In genomic region chr20:47642118-47642517, GRCh38 we compare ENCODE assay signal across 17 cellular contexts.
A peak's percentile ranks its signal among the peaks of the same experiment; 100 is the strongest.
DNase-seq lines count a peak whose midpoint lies in the region; ATAC-seq and TF ChIP-seq lines count a peak whose summit lies in the region.
"Had no signal": no experiment of that assay in that cellular context is flagged by ENCODE, and none has a peak within 500 bp of the region (broad histone marks: within the 10 kb centered on the region; RNA-seq: fewer than 3 reads in every experiment).

No MANE protein-coding gene starts in this region.

- no peak overlapping the region for H3K23ac ChIP-seq in trophoblast cell (ENCODE audit: low read length)

- peaks cover 1% of the 10 kb centered on the region for H3K79me2 ChIP-seq in trophoblast cell (ENCODE audit: control insufficient read depth, insufficient read depth, low read length, poor library complexity)

- no peaks in the 10 kb centered on the region for H3K4me1 ChIP-seq in endodermal cell (ENCODE audit: control insufficient read depth, insufficient read depth, low read length)
- peaks cover 2% of the 10 kb centered on the region in 2 experiments for H3K4me1 ChIP-seq in trophoblast cell (ENCODE audit: control insufficient read depth in 1 of 2, insufficient read depth in 2 of 2, low read length in 2 of 2)

- H3K9me3 Mint-ChIP-seq in activated T-cell treated with anti-CD3 and anti-CD28 coated beads, Interleukin-2, amount 50 U/mL, for 24 hours = no peaks in the 10 kb centered on the region
- H3K9me3 Mint-ChIP-seq in endodermal cell (no peaks in the 10 kb centered on the region), osteocyte (ENCODE audit: unreplicated experiment) (no peaks in the 10 kb centered on the region)
- H3K9me3 Mint-ChIP-seq: CD4-positive, alpha-beta T cell; GM23338 had no signal

- H4K12ac ChIP-seq in trophoblast cell (ENCODE audit: low read depth, low read length) = no peak overlapping the region

- TF ChIP-seq CTCF in AG10803 (conservative IDR thresholded peaks at IDR 0.05; ENCODE audit: low read length) (no peak), endodermal cell (conservative IDR thresholded peaks at IDR 0.05) (no peak), osteocyte (IDR thresholded peaks at IDR 0.05) (no peak)

- H2AFZ ChIP-seq in trophoblast cell (ENCODE audit: insufficient read depth, low read length, poor library complexity) = no peak overlapping the region
- H2AFZ ChIP-seq: GM23338 had no signal

- no peak for ATAC-seq in GM21390 (IDR thresholded peaks at IDR 0.05; ENCODE audit: unreplicated experiment)
- ATAC-seq in esophagus mucosa = no peak
- ATAC-seq: GM23338 had no signal

- H3K9ac ChIP-seq in endodermal cell (ENCODE audit: extremely low read depth, low read length, poor library complexity, severe bottlenecking) (no peak overlapping the region), trophoblast cell (ENCODE audit: low read length) (no peak overlapping the region)

- no peak overlapping the region for H3K4me3 Mint-ChIP-seq in activated T-cell treated with anti-CD3 and anti-CD28 coated beads, Interleukin-2, amount 50 U/mL, for 24 hours
- no peak overlapping the region for H3K4me3 Mint-ChIP-seq in endodermal cell
- H3K4me3 Mint-ChIP-seq in osteocyte (ENCODE audit: unreplicated experiment) = no peak overlapping the region
- H3K4me3 Mint-ChIP-seq: B cell; CD4-positive, alpha-beta T cell; GM23338 had no signal

- H3K4me1 Mint-ChIP-seq in activated T-cell treated with anti-CD3 and anti-CD28 coated beads, Interleukin-2, amount 50 U/mL, for 24 hours (ENCODE audit: low read depth) = peaks cover 2% of the 10 kb centered on the region
- peaks cover 2% of the 10 kb centered on the region for H3K4me1 Mint-ChIP-seq in endodermal cell
- H3K4me1 Mint-ChIP-seq in osteocyte (ENCODE audit: unreplicated experiment) = peaks cover 16% of the 10 kb centered on the region

- H3K4ac ChIP-seq in trophoblast cell (ENCODE audit: low read depth, low read length) = no peak overlapping the region

- no peak overlapping the region for H2BK5ac ChIP-seq in trophoblast cell (ENCODE audit: low read depth, low read length, poor library complexity)

- peaks cover 7% of the 10 kb centered on the region for H3K9me3 ChIP-seq in endodermal cell (ENCODE audit: control insufficient read depth, low read length)
- no peaks in the 10 kb centered on the region for H3K9me3 ChIP-seq in trophoblast cell (ENCODE audit: insufficient read depth, low read depth, low read length)

- no peaks in the 10 kb centered on the region for H3K27me3 Mint-ChIP-seq in activated T-cell treated with anti-CD3 and anti-CD28 coated beads, Interleukin-2, amount 50 U/mL, for 24 hours
- H3K27me3 Mint-ChIP-seq in endodermal cell (ENCODE audit: insufficient read depth) (no peaks in the 10 kb centered on the region), osteocyte (ENCODE audit: unreplicated experiment) (no peaks in the 10 kb centered on the region)
- H3K27me3 Mint-ChIP-seq: B cell; CD4-positive, alpha-beta T cell had no signal

- H3K4me3 ChIP-seq in AG10803 (ENCODE audit: low read length) = no peak overlapping the region
- H3K4me3 ChIP-seq in endodermal cell (ENCODE audit: low read length) = no peak overlapping the region
- H3K4me3 ChIP-seq in trophoblast cell (ENCODE audit: low read depth, low read length) = no peak overlapping the region
- H3K4me3 ChIP-seq: GM23338 had no signal

- H2BK12ac ChIP-seq in trophoblast cell (ENCODE audit: low read length) = no peak overlapping the region

- H4K91ac ChIP-seq in trophoblast cell (ENCODE audit: low read depth, low read length) = no peak overlapping the region

- H3K27ac ChIP-seq in endodermal cell (ENCODE audit: low read depth, low read length) = no peak overlapping the region
- H3K27ac ChIP-seq in trophoblast cell (ENCODE audit: low read depth, low read length) = no peak overlapping the region

- H3K36me3 ChIP-seq in endodermal cell (ENCODE audit: control insufficient read depth, insufficient read depth, low read length) (peaks cover 76% of the 10 kb centered on the region), trophoblast cell (ENCODE audit: control insufficient read depth in 1 of 2, insufficient read depth in 2 of 2, low read length in 2 of 2) (peaks cover 26 to 37% of the 10 kb centered on the region in 2 experiments)

- no peak for DNase-seq in activated T-cell treated with anti-CD3 and anti-CD28 coated beads, Interleukin-2, amount 50 U/mL, for 24 hours
- DNase-seq in activated T-cell treated with anti-CD3 and anti-CD28 coated beads, Interleukin-2, amount 50 U/mL, for 1 hour = no peak
- DNase-seq in AG10803 (ENCODE audit: low read depth) (peak; percentile 47), endodermal cell (no peak), trophoblast cell (peak; percentile 59 to 81), osteocyte (ENCODE audit: extremely low spot score, unreplicated experiment) (no peak)
- DNase-seq: 8988T; ACHN; C1 segment of cervical spinal cord; Calu3; CD4-positive, alpha-beta T cell; DMS 273 treated with DMSO at 0.1 percent for 48 hours; H7 had no signal

- peaks cover 94% of the 10 kb centered on the region for H3K36me3 Mint-ChIP-seq in activated T-cell treated with anti-CD3 and anti-CD28 coated beads, Interleukin-2, amount 50 U/mL, for 24 hours (ENCODE audit: low read depth)
- H3K36me3 Mint-ChIP-seq in endodermal cell (ENCODE audit: low read depth) = peaks cover 87% of the 10 kb centered on the region
- H3K36me3 Mint-ChIP-seq in osteocyte (ENCODE audit: unreplicated experiment) = peaks cover 66% of the 10 kb centered on the region

- H3K18ac ChIP-seq in trophoblast cell (ENCODE audit: low read length) = no peak overlapping the region

- H2AK5ac ChIP-seq in trophoblast cell (ENCODE audit: low read length) = no peak overlapping the region

- no peaks in the 10 kb centered on the region for H3K27me3 ChIP-seq in endodermal cell (ENCODE audit: control insufficient read depth, insufficient read depth, low read length, poor library complexity, severe bottlenecking)
- H3K27me3 ChIP-seq in trophoblast cell (ENCODE audit: insufficient read depth, low read length) = no peaks in the 10 kb centered on the region

- no peak overlapping the region for H3K14ac ChIP-seq in trophoblast cell (ENCODE audit: low read length)

- H3K4me2 ChIP-seq in trophoblast cell (ENCODE audit: low read length) = no peak overlapping the region
- H3K4me2 ChIP-seq: GM23338 had no signal

- no peak overlapping the region for H2BK120ac ChIP-seq in trophoblast cell (ENCODE audit: insufficient read depth, low read length, poor library complexity)

- H3K79me1 ChIP-seq in trophoblast cell (ENCODE audit: low read length) = no peaks in the 10 kb centered on the region

- H3K27ac Mint-ChIP-seq in activated T-cell treated with anti-CD3 and anti-CD28 coated beads, Interleukin-2, amount 50 U/mL, for 24 hours = peak overlapping the region; percentile 6
- H3K27ac Mint-ChIP-seq in endodermal cell (peak overlapping the region; percentile 30), osteocyte (ENCODE audit: unreplicated experiment) (no peak overlapping the region)
- H3K27ac Mint-ChIP-seq: B cell; CD4-positive, alpha-beta T cell; GM23338 had no signal

- 94% methylated on average over 1 of the region's 4 CpGs; no CpG with 5 or more reads in 1 of the 2 experiments for WGBS in endodermal cell (ENCODE audit: insufficient coverage in 1 of 2, insufficient read length in 1 of 2), 2 experiments
- WGBS in trophoblast cell (ENCODE audit: extremely low coverage, insufficient coverage, insufficient read length) = no CpG with 5 or more reads among the region's 4 CpGs

- no peak overlapping the region for H4K8ac ChIP-seq in trophoblast cell (ENCODE audit: low read depth, low read length)

Comparison
In these comparisons a context has a peak if more than half of its experiments do, and no peak if none do; other contexts are left out.
1. DNase-seq: peak in AG10803 (single experiment) and trophoblast cell (2 of 2); none in activated T-cell treated with anti-CD3 and anti-CD28 coated beads, Interleukin-2, amount 50 U/mL, for 24 hours (single experiment), activated T-cell treated with anti-CD3 and anti-CD28 coated beads, Interleukin-2, amount 50 U/mL, for 1 hour (single experiment), endodermal cell (single experiment) and osteocyte (single experiment).